Comparison of ENCODE assay signal across 1 cellular context in genomic region chr1:158810311-158810710, GRCh38.
TF ChIP-seq lines count a peak whose summit lies in the region.

No MANE protein-coding gene starts in this region.

TF ChIP-seq in K562, 482 proteins besides CTCF, POLR2A, EP300 and RAD21:
- TF ChIP-seq PURB (CRISPR knock-in tag; IDR thresholded peaks at IDR 0.05; ENCODE audit: low read depth) (no peak), ATF7 (IDR thresholded peaks at IDR 0.05) (no peak), CCAR2 (IDR thresholded peaks at IDR 0.05; ENCODE audit: low read depth, low read length) (no peak), ZNF408 (CRISPR knock-in tag; IDR thresholded peaks at IDR 0.05; ENCODE audit: low read depth) (no peak), NR2C1 (IDR thresholded peaks at IDR 0.05) (no peak), NR2C1 (tag; IDR thresholded peaks at IDR 0.05) (no peak), ZHX1 (conservative IDR thresholded peaks at IDR 0.05; ENCODE audit: low read length) (no peak), ZNF699 (CRISPR knock-in tag; IDR thresholded peaks at IDR 0.05; ENCODE audit: insufficient replicate concordance) (no peak), IFI16 (CRISPR knock-in tag; IDR thresholded peaks at IDR 0.05) (no peak), POLR2H (tag; IDR thresholded peaks at IDR 0.05; ENCODE audit: low read depth) (no peak), TCF7 (IDR thresholded peaks at IDR 0.05; ENCODE audit: borderline replicate concordance) (no peak), ZNF57 (CRISPR knock-in tag; IDR thresholded peaks at IDR 0.05) (no peak), E2F3 (CRISPR knock-in tag; IDR thresholded peaks at IDR 0.05) (no peak), ZNF589 (CRISPR knock-in tag; IDR thresholded peaks at IDR 0.05; ENCODE audit: low read depth) (no peak), MAZ (CRISPR knock-in tag; conservative IDR thresholded peaks at IDR 0.05 in 1 of 2, IDR thresholded peaks at IDR 0.05 in 1 of 2) (no peak), MITF (IDR thresholded peaks at IDR 0.05) (no peak), CUX1 (CRISPR knock-in tag; IDR thresholded peaks at IDR 0.05) (no peak), RREB1 (CRISPR knock-in tag; IDR thresholded peaks at IDR 0.05) (no peak)
